1 cellular context compared by ENCODE assay signal in the genomic region with DNA sequence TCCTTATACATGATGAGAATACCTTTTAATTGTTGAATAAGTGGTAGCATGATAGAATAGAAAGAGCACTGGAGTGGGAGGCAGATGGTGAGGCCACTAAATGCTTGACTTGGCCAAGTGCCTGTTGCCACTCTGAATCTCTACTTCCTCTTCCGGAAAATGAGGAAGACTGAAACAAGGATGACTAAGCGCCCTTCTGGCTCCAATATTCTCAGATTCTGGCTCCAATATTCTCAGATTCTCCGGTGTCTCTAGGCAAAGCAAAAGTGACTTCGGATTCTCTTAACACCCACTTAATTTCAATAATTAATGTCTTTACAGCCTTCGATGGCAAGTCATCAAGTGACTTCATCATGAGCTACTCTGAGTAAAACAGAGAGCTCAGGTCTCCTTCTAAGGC.
TF ChIP-seq lines count a peak whose summit lies in the region.

No MANE protein-coding gene starts in this region.

TF ChIP-seq in K562, 482 proteins besides CTCF, POLR2A, EP300 and RAD21 (continued from another document):
- TF ChIP-seq, protein P1, sequence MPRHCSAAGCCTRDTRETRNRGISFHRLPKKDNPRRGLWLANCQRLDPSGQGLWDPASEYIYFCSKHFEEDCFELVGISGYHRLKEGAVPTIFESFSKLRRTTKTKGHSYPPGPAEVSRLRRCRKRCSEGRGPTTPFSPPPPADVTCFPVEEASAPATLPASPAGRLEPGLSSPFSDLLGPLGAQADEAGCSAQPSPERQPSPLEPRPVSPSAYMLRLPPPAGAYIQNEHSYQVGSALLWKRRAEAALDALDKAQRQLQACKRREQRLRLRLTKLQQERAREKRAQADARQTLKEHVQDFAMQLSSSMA (CRISPR knock-in tag; IDR thresholded peaks at IDR 0.05): no peak
- TF ChIP-seq, protein P2, sequence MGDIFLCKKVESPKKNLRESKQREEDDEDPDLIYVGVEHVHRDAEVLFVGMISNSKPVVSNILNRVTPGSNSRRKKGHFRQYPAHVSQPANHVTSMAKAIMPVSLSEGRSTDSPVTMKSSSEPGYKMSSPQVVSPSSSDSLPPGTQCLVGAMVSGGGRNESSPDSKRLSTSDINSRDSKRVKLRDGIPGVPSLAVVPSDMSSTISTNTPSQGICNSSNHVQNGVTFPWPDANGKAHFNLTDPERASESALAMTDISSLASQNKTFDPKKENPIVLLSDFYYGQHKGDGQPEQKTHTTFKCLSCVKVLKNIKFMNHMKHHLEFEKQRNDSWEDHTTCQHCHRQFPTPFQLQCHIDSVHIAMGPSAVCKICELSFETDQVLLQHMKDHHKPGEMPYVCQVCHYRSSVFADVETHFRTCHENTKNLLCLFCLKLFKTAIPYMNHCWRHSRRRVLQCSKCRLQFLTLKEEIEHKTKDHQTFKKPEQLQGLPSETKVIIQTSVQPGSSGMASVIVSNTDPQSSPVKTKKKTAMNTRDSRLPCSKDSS (IDR thresholded peaks at IDR 0.05; ENCODE audit: low read depth, partially characterized antibody): no peak
- TF ChIP-seq SRSF1 (IDR thresholded peaks at IDR 0.05; ENCODE audit: low read depth, low read length) (no peak), PRPF4 (IDR thresholded peaks at IDR 0.05; ENCODE audit: insufficient read depth, low read depth, low read length, poor library complexity, severe bottlenecking) (no peak), BDP1 (IDR thresholded peaks at IDR 0.05; ENCODE audit: insufficient read depth, insufficient read length) (no peak), C11orf30 (IDR thresholded peaks at IDR 0.05; ENCODE audit: low read depth) (peak; percentile 28; the same call in 1 of the 2 replicates), ZNF232 (CRISPR knock-in tag; IDR thresholded peaks at IDR 0.05) (no peak), CBX5 (IDR thresholded peaks at IDR 0.05; ENCODE audit: borderline replicate concordance, low read depth) (no peak), KAT7 (CRISPR knock-in tag; IDR thresholded peaks at IDR 0.05; ENCODE audit: borderline replicate concordance) (no peak), ATF1 (CRISPR knock-in tag; IDR thresholded peaks at IDR 0.05) (no peak), ATF1 (tag; IDR thresholded peaks at IDR 0.05) (no peak), NR2C2 (CRISPR knock-in tag; IDR thresholded peaks at IDR 0.05) (no peak), NR2C2 (tag; IDR thresholded peaks at IDR 0.05) (no peak), ELF1 (tag; IDR thresholded peaks at IDR 0.05) (peak; percentile 33; the same call in 1 of the 2 replicates), ELF2 (CRISPR knock-in tag; IDR thresholded peaks at IDR 0.05) (no peak), SNRNP70 (optimal IDR thresholded peaks at IDR 0.05; ENCODE audit: low read depth, low read length) (no peak), KDM2B (CRISPR knock-in tag; IDR thresholded peaks at IDR 0.05) (no peak), NFE2 (IDR thresholded peaks at IDR 0.05; ENCODE audit: low read depth) (peak; percentile 75), SMARCB1 (IDR thresholded peaks at IDR 0.05; ENCODE audit: insufficient read length, low read depth) (no peak), IFI16 (CRISPR knock-in tag; IDR thresholded peaks at IDR 0.05) (no peak), SAP30 (IDR thresholded peaks at IDR 0.05; ENCODE audit: borderline replicate concordance, insufficient read depth, low read depth, low read length, poor library complexity, severe bottlenecking) (no peak), FOXJ2 (tag; IDR thresholded peaks at IDR 0.05) (no peak), ZNF79 (CRISPR knock-in tag; IDR thresholded peaks at IDR 0.05; ENCODE audit: low read depth) (no peak), NFIC (IDR thresholded peaks at IDR 0.05) (peak; percentile 54), DIDO1 (tag; IDR thresholded peaks at IDR 0.05; ENCODE audit: low read depth) (no peak), MCM3 (IDR thresholded peaks at IDR 0.05) (no peak), DNMT1 (IDR thresholded peaks at IDR 0.05) (no peak)
- TF ChIP-seq, protein P3, sequence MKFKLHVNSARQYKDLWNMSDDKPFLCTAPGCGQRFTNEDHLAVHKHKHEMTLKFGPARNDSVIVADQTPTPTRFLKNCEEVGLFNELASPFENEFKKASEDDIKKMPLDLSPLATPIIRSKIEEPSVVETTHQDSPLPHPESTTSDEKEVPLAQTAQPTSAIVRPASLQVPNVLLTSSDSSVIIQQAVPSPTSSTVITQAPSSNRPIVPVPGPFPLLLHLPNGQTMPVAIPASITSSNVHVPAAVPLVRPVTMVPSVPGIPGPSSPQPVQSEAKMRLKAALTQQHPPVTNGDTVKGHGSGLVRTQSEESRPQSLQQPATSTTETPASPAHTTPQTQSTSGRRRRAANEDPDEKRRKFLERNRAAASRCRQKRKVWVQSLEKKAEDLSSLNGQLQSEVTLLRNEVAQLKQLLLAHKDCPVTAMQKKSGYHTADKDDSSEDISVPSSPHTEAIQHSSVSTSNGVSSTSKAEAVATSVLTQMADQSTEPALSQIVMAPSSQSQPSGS (CRISPR knock-in tag; IDR thresholded peaks at IDR 0.05): no peak
- TF ChIP-seq, protein P4, sequence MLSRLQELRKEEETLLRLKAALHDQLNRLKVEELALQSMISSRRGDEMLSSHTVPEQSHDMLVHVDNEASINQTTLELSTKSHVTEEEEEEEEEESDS (CRISPR knock-in tag; IDR thresholded peaks at IDR 0.05): no peak
- TF ChIP-seq, protein P5, sequence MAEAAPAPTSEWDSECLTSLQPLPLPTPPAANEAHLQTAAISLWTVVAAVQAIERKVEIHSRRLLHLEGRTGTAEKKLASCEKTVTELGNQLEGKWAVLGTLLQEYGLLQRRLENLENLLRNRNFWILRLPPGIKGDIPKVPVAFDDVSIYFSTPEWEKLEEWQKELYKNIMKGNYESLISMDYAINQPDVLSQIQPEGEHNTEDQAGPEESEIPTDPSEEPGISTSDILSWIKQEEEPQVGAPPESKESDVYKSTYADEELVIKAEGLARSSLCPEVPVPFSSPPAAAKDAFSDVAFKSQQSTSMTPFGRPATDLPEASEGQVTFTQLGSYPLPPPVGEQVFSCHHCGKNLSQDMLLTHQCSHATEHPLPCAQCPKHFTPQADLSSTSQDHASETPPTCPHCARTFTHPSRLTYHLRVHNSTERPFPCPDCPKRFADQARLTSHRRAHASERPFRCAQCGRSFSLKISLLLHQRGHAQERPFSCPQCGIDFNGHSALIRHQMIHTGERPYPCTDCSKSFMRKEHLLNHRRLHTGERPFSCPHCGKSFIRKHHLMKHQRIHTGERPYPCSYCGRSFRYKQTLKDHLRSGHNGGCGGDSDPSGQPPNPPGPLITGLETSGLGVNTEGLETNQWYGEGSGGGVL (CRISPR knock-in tag; IDR thresholded peaks at IDR 0.05): no peak
- TF ChIP-seq, protein P6, sequence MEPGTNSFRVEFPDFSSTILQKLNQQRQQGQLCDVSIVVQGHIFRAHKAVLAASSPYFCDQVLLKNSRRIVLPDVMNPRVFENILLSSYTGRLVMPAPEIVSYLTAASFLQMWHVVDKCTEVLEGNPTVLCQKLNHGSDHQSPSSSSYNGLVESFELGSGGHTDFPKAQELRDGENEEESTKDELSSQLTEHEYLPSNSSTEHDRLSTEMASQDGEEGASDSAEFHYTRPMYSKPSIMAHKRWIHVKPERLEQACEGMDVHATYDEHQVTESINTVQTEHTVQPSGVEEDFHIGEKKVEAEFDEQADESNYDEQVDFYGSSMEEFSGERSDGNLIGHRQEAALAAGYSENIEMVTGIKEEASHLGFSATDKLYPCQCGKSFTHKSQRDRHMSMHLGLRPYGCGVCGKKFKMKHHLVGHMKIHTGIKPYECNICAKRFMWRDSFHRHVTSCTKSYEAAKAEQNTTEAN (CRISPR knock-in tag; IDR thresholded peaks at IDR 0.05): no peak
- TF ChIP-seq, protein P7, sequence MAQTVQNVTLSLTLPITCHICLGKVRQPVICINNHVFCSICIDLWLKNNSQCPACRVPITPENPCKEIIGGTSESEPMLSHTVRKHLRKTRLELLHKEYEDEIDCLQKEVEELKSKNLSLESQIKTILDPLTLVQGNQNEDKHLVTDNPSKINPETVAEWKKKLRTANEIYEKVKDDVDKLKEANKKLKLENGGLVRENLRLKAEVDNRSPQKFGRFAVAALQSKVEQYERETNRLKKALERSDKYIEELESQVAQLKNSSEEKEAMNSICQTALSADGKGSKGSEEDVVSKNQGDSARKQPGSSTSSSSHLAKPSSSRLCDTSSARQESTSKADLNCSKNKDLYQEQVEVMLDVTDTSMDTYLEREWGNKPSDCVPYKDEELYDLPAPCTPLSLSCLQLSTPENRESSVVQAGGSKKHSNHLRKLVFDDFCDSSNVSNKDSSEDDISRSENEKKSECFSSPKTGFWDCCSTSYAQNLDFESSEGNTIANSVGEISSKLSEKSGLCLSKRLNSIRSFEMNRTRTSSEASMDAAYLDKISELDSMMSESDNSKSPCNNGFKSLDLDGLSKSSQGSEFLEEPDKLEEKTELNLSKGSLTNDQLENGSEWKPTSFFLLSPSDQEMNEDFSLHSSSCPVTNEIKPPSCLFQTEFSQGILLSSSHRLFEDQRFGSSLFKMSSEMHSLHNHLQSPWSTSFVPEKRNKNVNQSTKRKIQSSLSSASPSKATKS (CRISPR knock-in tag; IDR thresholded peaks at IDR 0.05): no peak
